8 cellular contexts compared by ENCODE assay signal in the genomic region with DNA sequence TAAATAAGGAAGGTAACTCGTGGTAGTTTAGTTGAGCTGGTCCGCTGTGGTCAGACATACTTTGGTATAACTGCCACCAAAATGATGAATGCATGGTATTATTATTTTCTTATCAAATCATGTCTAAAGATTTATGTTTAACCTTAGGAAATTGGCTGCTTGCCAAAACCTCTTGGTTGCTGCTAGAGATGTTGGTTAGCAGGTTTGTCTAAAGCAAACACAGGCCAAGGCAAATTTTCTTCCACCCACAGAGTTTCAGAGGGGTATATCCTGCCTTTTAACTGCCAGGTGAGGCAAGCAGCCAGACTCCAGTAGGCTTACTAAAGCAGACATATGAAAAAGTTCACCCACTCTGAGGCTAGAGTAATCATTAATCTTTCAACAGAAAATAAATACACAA.
DNase-seq lines count a peak whose midpoint lies in the region; ATAC-seq and TF ChIP-seq lines count a peak whose summit lies in the region.

No MANE protein-coding gene starts in this region.

- ATAC-seq in GM18861 (IDR thresholded peaks at IDR 0.05; ENCODE audit: unreplicated experiment) (peak; percentile 81), HG03064 (IDR thresholded peaks at IDR 0.05; ENCODE audit: low read depth, unreplicated experiment) (peak; percentile 97)

- H3K4me2 ChIP-seq in Karpas-422 (ENCODE audit: low read depth, low read length, poor library complexity, severe bottlenecking): no peak overlapping the region

- TF ChIP-seq CTCF in dorsolateral prefrontal cortex (IDR thresholded peaks at IDR 0.05 in 54 of 56, conservative IDR thresholded peaks at IDR 0.05 in 2 of 56; ENCODE audit: low read depth in 1 of 56, partially characterized antibody in 56 of 56): no peak

- intact Hi-C loops in dorsolateral prefrontal cortex (cut with DNase I): no loop called here

- H3K4me1 ChIP-seq in Karpas-422 (ENCODE audit: low read length): no peaks in the 10 kb centered on the region

- H3K4me3 ChIP-seq in dorsolateral prefrontal cortex (no peak overlapping the region), Karpas-422 (ENCODE audit: low read length) (no peak overlapping the region)

- no peaks in the 10 kb centered on the region for H4K20me1 ChIP-seq in Karpas-422 (ENCODE audit: insufficient read depth, low read depth, low read length)

- DNase-seq in NCI-H345 (lab: John Stamatoyannopoulos, UW) (peak; percentile 80), glomerular endothelial cell (ENCODE audit: extremely low read depth, low read depth, low spot score) (peak; percentile 27), dorsolateral prefrontal cortex (no peak), Karpas-422 (no peak), germinal center (ENCODE audit: low spot score) (no peak)
- no peak for DNase-seq in stimulated activated CD4-positive, alpha-beta T cell treated with anti-CD3 and anti-CD28 coated beads, Interleukin-2, amount 100 ng/mL, for 24 hours

- H3K27ac ChIP-seq in dorsolateral prefrontal cortex (no peak overlapping the region), Karpas-422 (ENCODE audit: low read length) (no peak overlapping the region)

- H2AFZ ChIP-seq in Karpas-422 (ENCODE audit: low read length): no peak overlapping the region

- H3K9ac ChIP-seq in Karpas-422 (ENCODE audit: low read length): no peak overlapping the region

- H3K27me3 ChIP-seq in dorsolateral prefrontal cortex (no peaks in the 10 kb centered on the region), Karpas-422 (ENCODE audit: low read length) (no peaks in the 10 kb centered on the region)

- H3K9me3 ChIP-seq in Karpas-422 (ENCODE audit: low read length): peaks cover 53% of the 10 kb centered on the region

- no peaks in the 10 kb centered on the region for H3K9me2 ChIP-seq in Karpas-422 (replicated peaks; ENCODE audit: insufficient read depth, low read length)

- H3K79me2 ChIP-seq in Karpas-422 (ENCODE audit: low read length): no peaks in the 10 kb centered on the region

- no peaks in the 10 kb centered on the region for H3K36me3 ChIP-seq in Karpas-422 (ENCODE audit: insufficient read depth, low read length)

Comparison
In these comparisons a context has a peak if more than half of its experiments do, and no peak if none do; other contexts are left out.
1. DNase-seq: peak in NCI-H345 (single experiment) and glomerular endothelial cell (single experiment); none in dorsolateral prefrontal cortex (0 of 10), stimulated activated CD4-positive, alpha-beta T cell treated with anti-CD3 and anti-CD28 coated beads, Interleukin-2, amount 100 ng/mL, for 24 hours (0 of 2), Karpas-422 (single experiment) and germinal center (single experiment).